ENCODE assay signal across 9 cellular contexts in genomic region chr5:956941-957729, GRCh38. TPM values are rescaled to one million over a fixed set of nuclear protein-coding genes. Genes with fewer than 3 reads are reported as not detected.
DNase-seq lines count a peak whose midpoint lies in the region; ATAC-seq, FAIRE-seq and TF ChIP-seq lines count a peak whose summit lies in the region.
"Had no signal": no experiment of that assay in that cellular context is flagged by ENCODE, and none has a peak within 500 bp of the region (broad histone marks: within the 10 kb centered on the region; RNA-seq: fewer than 3 reads in every experiment).

No MANE protein-coding gene starts in this region.

- H3K4me2 ChIP-seq in hepatocyte = peak overlapping the region; percentile 58

- WGBS in hepatocyte (ENCODE audit: low lambda C conversion rate, missing lambda C conversion rate) = 56% methylated on average over 25 of the region's 25 CpGs

- ATAC-seq in GM21447 (IDR thresholded peaks at IDR 0.05; ENCODE audit: unreplicated experiment) = peak; percentile 63

- peak; percentile 32; the same call in 1 of the 2 replicates for TF ChIP-seq EP300 in Ishikawa (IDR thresholded peaks at IDR 0.05; ENCODE audit: borderline replicate concordance)

- H3K9me2 ChIP-seq in hepatocyte (replicated peaks; ENCODE audit: insufficient read depth) = no peaks in the 10 kb centered on the region

- H3K4me3 ChIP-seq in hepatocyte = no peak overlapping the region

- H3K36me3 ChIP-seq in hepatocyte (replicated peaks; ENCODE audit: insufficient read depth, low read depth) = no peaks in the 10 kb centered on the region

- DNase-seq in ELF-1 (ENCODE audit: low read depth, low spot score) = peak; percentile 66
- DNase-seq in activated naive CD8-positive, alpha-beta T cell treated with anti-CD3 and anti-CD28 coated beads for 36 hours = peak; percentile 81
- DNase-seq in hepatocyte (ENCODE audit: low spot score) = peak; percentile 67
- peak; percentile 47 to 57 for DNase-seq in stimulated activated CD8-positive, alpha-beta memory T cell treated with anti-CD3 and anti-CD28 coated beads, Interleukin-15, amount 100 ng/mL, for 48 hours (ENCODE audit: low read depth in 2 of 2)
- no peak for DNase-seq in D721Med (ENCODE audit: insufficient read length, low spot score)
- DNase-seq in NCI-H446 treated with DMSO at 0.1 percent for 48 hours (lab: John Stamatoyannopoulos, UW) = no peak

- H2AFZ ChIP-seq in hepatocyte = no peak overlapping the region

- no peaks in the 10 kb centered on the region for H3K9me3 ChIP-seq in hepatocyte (ENCODE audit: low read depth)

- peak overlapping the region; percentile 84 for H3K27ac ChIP-seq in hepatocyte

- H3K27me3 Mint-ChIP-seq in activated naive CD8-positive, alpha-beta T cell treated with anti-CD3 and anti-CD28 coated beads for 36 hours = peaks cover 48% of the 10 kb centered on the region

- peaks cover 21% of the 10 kb centered on the region for H3K4me1 ChIP-seq in hepatocyte (ENCODE audit: insufficient read depth)

- H3K9me3 Mint-ChIP-seq in activated naive CD8-positive, alpha-beta T cell treated with anti-CD3 and anti-CD28 coated beads for 36 hours = no peaks in the 10 kb centered on the region

- H3K4me1 Mint-ChIP-seq in activated naive CD8-positive, alpha-beta T cell treated with anti-CD3 and anti-CD28 coated beads for 36 hours = peaks cover 28% of the 10 kb centered on the region

- peak overlapping the region; percentile 69 for H3K27ac Mint-ChIP-seq in activated naive CD8-positive, alpha-beta T cell treated with anti-CD3 and anti-CD28 coated beads for 36 hours

- H3K36me3 Mint-ChIP-seq in activated naive CD8-positive, alpha-beta T cell treated with anti-CD3 and anti-CD28 coated beads for 36 hours = no peaks in the 10 kb centered on the region

- TF ChIP-seq CTCF in hepatocyte (IDR thresholded peaks at IDR 0.05; ENCODE audit: poor library complexity) (peak; percentile 27), D721Med (IDR thresholded peaks at IDR 0.05; ENCODE audit: insufficient read depth, missing control alignments) (no peak)

- H3K4me3 Mint-ChIP-seq in activated naive CD8-positive, alpha-beta T cell treated with anti-CD3 and anti-CD28 coated beads for 36 hours = peak overlapping the region; percentile 18

- H3K79me2 ChIP-seq in hepatocyte = no peaks in the 10 kb centered on the region

- H4K20me1 ChIP-seq in hepatocyte (ENCODE audit: insufficient read depth, poor library complexity, severe bottlenecking) = no peaks in the 10 kb centered on the region

- no peak for FAIRE-seq in D721Med (lab: Jason Lieb, UNC)
- FAIRE-seq: TTC549 had no signal

- no peaks in the 10 kb centered on the region for H3K27me3 ChIP-seq in hepatocyte

- TF ChIP-seq RAD21 in Ishikawa (IDR thresholded peaks at IDR 0.05; ENCODE audit: low read depth) = no peak

TF ChIP-seq in Ishikawa, 13 proteins besides CTCF, POLR2A, EP300 and RAD21:
- TF ChIP-seq CREB1 (IDR thresholded peaks at IDR 0.05; ENCODE audit: low read depth) (no peak), TCF12 (IDR thresholded peaks at IDR 0.05; ENCODE audit: low read depth) (no peak), ZBTB7A (IDR thresholded peaks at IDR 0.05; ENCODE audit: low read depth) (no peak), MAX (IDR thresholded peaks at IDR 0.05) (peak; percentile 58), FOXM1 (IDR thresholded peaks at IDR 0.05; ENCODE audit: borderline replicate concordance, low read depth) (no peak; the same call in 1 of the 2 replicates), EGR1 (IDR thresholded peaks at IDR 0.05) (no peak), CEBPB (IDR thresholded peaks at IDR 0.05) (no peak), YY1 (IDR thresholded peaks at IDR 0.05; ENCODE audit: low read depth) (no peak), USF1 (IDR thresholded peaks at IDR 0.05) (no peak), NFIC (IDR thresholded peaks at IDR 0.05) (peak; percentile 54; the same call in 1 of the 2 replicates), TAF1 (IDR thresholded peaks at IDR 0.05; ENCODE audit: low read depth) (no peak), REST (IDR thresholded peaks at IDR 0.05; ENCODE audit: low read depth) (no peak), TEAD4 (IDR thresholded peaks at IDR 0.05) (peak; percentile 91)

RNA-seq across cellular contexts. Expression of gene NKD2, which starts 51.5 kb away (rescaled TPM):
- total RNA-seq in activated naive CD8-positive, alpha-beta T cell treated with anti-CD3 and anti-CD28 coated beads for 36 hours = under 1 TPM; 0.66 to 0.82 TPM
- total RNA-seq in hepatocyte = 1.4 and 2.0 TPM in 2 replicates
- polyA plus RNA-seq in hepatocyte = 9.1 and 10.1 TPM in 2 replicates

Comparison
In these comparisons a context has a peak if more than half of its experiments do, and no peak if none do; other contexts are left out.
1. DNase-seq: peak in ELF-1 (single experiment), activated naive CD8-positive, alpha-beta T cell treated with anti-CD3 and anti-CD28 coated beads for 36 hours (single experiment), hepatocyte (single experiment) and stimulated activated CD8-positive, alpha-beta memory T cell treated with anti-CD3 and anti-CD28 coated beads, Interleukin-15, amount 100 ng/mL, for 48 hours (2 of 2); none in D721Med (single experiment) and NCI-H446 treated with DMSO at 0.1 percent for 48 hours (single experiment).